27 cellular contexts compared by ENCODE assay signal in the genomic region with DNA sequence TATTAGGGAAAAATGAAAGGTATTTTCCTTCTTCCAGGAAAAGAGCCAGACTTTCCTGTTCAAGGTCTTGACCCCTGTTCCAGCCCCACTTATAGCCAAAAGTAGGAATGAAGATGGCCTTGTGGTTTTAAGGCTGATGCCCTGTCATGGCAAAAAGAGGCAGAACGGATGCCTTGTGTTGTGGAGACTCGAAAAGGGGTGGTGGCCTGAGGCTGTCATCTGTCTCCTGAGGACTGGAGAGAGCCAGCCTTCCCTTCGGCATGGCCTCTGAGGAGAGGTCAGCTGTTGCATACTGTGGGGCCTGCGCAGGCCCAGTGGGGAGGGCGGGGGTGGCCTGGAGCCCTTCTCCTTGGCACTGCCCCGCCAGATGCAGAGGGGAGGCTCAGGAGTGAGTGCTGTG.
"Had no signal": no experiment of that assay in that cellular context is flagged by ENCODE, and none has a peak within 500 bp of the region (broad histone marks: within the 10 kb centered on the region; RNA-seq: fewer than 3 reads in every experiment).

No MANE protein-coding gene starts in this region.

- H3K9me3 ChIP-seq: SJSA1 had no signal

- H3K4me3 ChIP-seq: SJSA1 had no signal

- H3K27ac ChIP-seq: brain microvascular endothelial cell, RWPE1, SJSA1 had no signal

- H3K27me3 Mint-ChIP-seq: activated naive CD4-positive, alpha-beta T cell treated with anti-CD3 and anti-CD28 coated beads, Interleukin-2, amount 50 U/mL, for 24 hours; activated T-cell treated with anti-CD3 and anti-CD28 coated beads, Interleukin-2, amount 50 U/mL, for 24 hours had no signal

- H3K27ac Mint-ChIP-seq: activated CD8-positive, alpha-beta memory T cell treated with anti-CD3 and anti-CD28 coated beads, Interleukin-2, amount 10 ng/mL, durations not matched to agents 7 days and 5 days; activated naive CD4-positive, alpha-beta T cell treated with anti-CD3 and anti-CD28 coated beads, Interleukin-2, amount 50 U/mL, for 24 hours; activated T-cell treated with anti-CD3 and anti-CD28 coated beads, Interleukin-2, amount 50 U/mL, for 24 hours; activated T-helper 1 cell treated with anti-CD3 and anti-CD28 coated beads, Interleukin-12 subunit alpha, Interleukin-12 subunit beta, Interleukin-2, Interleukin-4 antibody, amounts not matched to agents 30 ng/mL and 10 ng/mL and 1 ng/mL, durations not matched to agents 14 hours and 24 hours and 36 hours; T-helper 2 cell treated with Interferon-gamma antibody and Interleukin-4, amounts not matched to agents 5 μg/mL and 100 μg/mL, for 36 hours had no signal

- DNase-seq: activated CD4-positive, alpha-beta T cell treated with anti-CD3 and anti-CD28 coated beads for 4 hours; activated CD4-positive, alpha-beta T cell treated with anti-CD3 and anti-CD28 coated beads, Interleukin-2, amount 50 U/mL, for 48 hours; activated CD8-positive, alpha-beta memory T cell treated with anti-CD3 and anti-CD28 coated beads, Interleukin-2, amount 10 ng/mL, durations not matched to agents 7 days and 5 days; activated effector memory CD4-positive, alpha-beta T cell treated with Interleukin-2 at 50 U/mL for 16 hours; activated naive CD4-positive, alpha-beta T cell; activated T-cell treated with anti-CD3 and anti-CD28 coated beads, Interleukin-2, amount 50 U/mL, for 24 hours; amygdala; brain microvascular endothelial cell; KG1; NCI-H1092; NCI-H1417; NCI-H2029; NCI-H2107; NCI-H2171 treated with DMSO at 0.1 percent for 48 hours; NCI-H345; NCI-H510A; NCI-H526 treated with DMSO at 0.1 percent for 48 hours; NCI-H82; Right ventricle myocardium superior; SW 1271 had no signal

- H3K36me3 ChIP-seq: brain microvascular endothelial cell, SJSA1 had no signal

- H3K4me1 Mint-ChIP-seq: activated CD8-positive, alpha-beta memory T cell treated with anti-CD3 and anti-CD28 coated beads, Interleukin-2, amount 10 ng/mL, durations not matched to agents 7 days and 5 days had no signal

- H3K27me3 ChIP-seq: brain microvascular endothelial cell, SJSA1 had no signal

- H3K4me3 Mint-ChIP-seq: activated CD8-positive, alpha-beta memory T cell treated with anti-CD3 and anti-CD28 coated beads, Interleukin-2, amount 10 ng/mL, durations not matched to agents 7 days and 5 days; activated naive CD4-positive, alpha-beta T cell treated with anti-CD3 and anti-CD28 coated beads, Interleukin-2, amount 50 U/mL, for 24 hours; activated T-cell treated with anti-CD3 and anti-CD28 coated beads, Interleukin-2, amount 50 U/mL, for 24 hours; activated T-helper 1 cell treated with anti-CD3 and anti-CD28 coated beads, Interleukin-12 subunit alpha, Interleukin-12 subunit beta, Interleukin-2, Interleukin-4 antibody, amounts not matched to agents 30 ng/mL and 10 ng/mL and 1 ng/mL, durations not matched to agents 14 hours and 24 hours and 36 hours; T-helper 2 cell treated with Interferon-gamma antibody and Interleukin-4, amounts not matched to agents 5 μg/mL and 100 μg/mL, for 36 hours had no signal

- ATAC-seq: activated CD4-positive, CD25-positive, alpha-beta regulatory T cell treated with anti-CD3 and anti-CD28 coated beads, Interleukin-2, amount 50 U/mL, for 24 hours; activated CD8-positive, alpha-beta memory T cell treated with anti-CD3 and anti-CD28 coated beads, Interleukin-2, amount 10 ng/mL, durations not matched to agents 7 days and 5 days; SK-N-SH treated with all-trans-retinoic acid at 6 μM for 48 hours had no signal

- H3K9me3 Mint-ChIP-seq: activated naive CD4-positive, alpha-beta T cell treated with anti-CD3 and anti-CD28 coated beads, Interleukin-2, amount 50 U/mL, for 24 hours; activated T-cell treated with anti-CD3 and anti-CD28 coated beads, Interleukin-2, amount 50 U/mL, for 24 hours; activated T-helper 1 cell treated with anti-CD3 and anti-CD28 coated beads, Interleukin-12 subunit alpha, Interleukin-12 subunit beta, Interleukin-2, Interleukin-4 antibody, amounts not matched to agents 30 ng/mL and 10 ng/mL and 1 ng/mL, durations not matched to agents 14 hours and 24 hours and 36 hours; T-helper 2 cell treated with Interferon-gamma antibody and Interleukin-4, amounts not matched to agents 5 μg/mL and 100 μg/mL, for 36 hours had no signal

- H3K36me3 Mint-ChIP-seq: activated CD8-positive, alpha-beta memory T cell treated with anti-CD3 and anti-CD28 coated beads, Interleukin-2, amount 10 ng/mL, durations not matched to agents 7 days and 5 days; activated naive CD4-positive, alpha-beta T cell treated with anti-CD3 and anti-CD28 coated beads, Interleukin-2, amount 50 U/mL, for 24 hours had no signal
